ENCODE assay signal across 8 cellular contexts in the genomic region with DNA sequence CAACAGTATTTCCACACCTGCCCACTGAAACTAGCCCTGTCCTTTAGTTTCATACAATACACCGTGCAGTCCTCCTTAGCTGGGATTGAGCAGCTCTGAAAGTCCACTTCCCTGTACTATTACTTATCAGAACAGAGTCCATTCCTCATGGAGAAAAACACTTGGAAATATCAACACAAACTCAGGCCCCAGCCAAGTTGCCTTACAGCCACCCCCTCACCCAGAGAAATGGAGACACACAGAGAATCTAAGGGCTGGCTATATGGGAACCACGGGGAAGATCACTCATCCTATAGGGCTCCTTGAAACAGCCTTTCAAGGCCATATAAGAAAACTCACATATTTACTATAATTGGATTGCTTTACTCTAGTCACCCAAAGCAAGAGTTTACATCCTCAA. TPM values are rescaled to one million over a fixed set of nuclear protein-coding genes. Genes with fewer than 3 reads are reported as not detected.
DNase-seq lines count a peak whose midpoint lies in the region; ATAC-seq and TF ChIP-seq lines count a peak whose summit lies in the region.

No MANE protein-coding gene starts in this region.

- WGBS in right cardiac atrium: 44% methylated on average over 2 of the region's 2 CpGs

- intact Hi-C loops in activated B cell treated with CpG ODN at 0.5 μM for 24 hours (cut with micrococcal nuclease): loop anchor here (2.0 to 10.0 kb wide), 4 partner anchors 31 to 866 kb away; a partner anchor contains a TSS
- intact Hi-C loops in right cardiac atrium (cut with DNase I): loop anchor here in 2 of 4 donors (2.0 to 10.0 kb wide), 2 partner anchors 63 to 93 kb away; a partner anchor contains a TSS

- peak overlapping the region; percentile 1 to 89 (median 44) for H3K27ac Mint-ChIP-seq in CD4-positive, CD25-positive, alpha-beta regulatory T cell
- H3K27ac Mint-ChIP-seq in activated B cell treated with CpG ODN at 0.5 μM for 24 hours: no peak overlapping the region
- H3K27ac Mint-ChIP-seq in activated CD8-positive, alpha-beta memory T cell treated with anti-CD3 and anti-CD28 coated beads, Interleukin-2, amount 10 ng/mL, durations not matched to agents 7 days and 5 days: no peak overlapping the region

- no peak for TF ChIP-seq CTCF in activated B cell treated with CpG ODN at 0.5 μM for 24 hours (IDR thresholded peaks at IDR 0.05)

- H3K27me3 Mint-ChIP-seq in CD4-positive, CD25-positive, alpha-beta regulatory T cell: no peaks in the 10 kb centered on the region
- no peaks in the 10 kb centered on the region for H3K27me3 Mint-ChIP-seq in activated B cell treated with CpG ODN at 0.5 μM for 24 hours
- peaks cover 5% of the 10 kb centered on the region for H3K27me3 Mint-ChIP-seq in activated CD8-positive, alpha-beta memory T cell treated with anti-CD3 and anti-CD28 coated beads, Interleukin-2, amount 10 ng/mL, durations not matched to agents 7 days and 5 days

- peak overlapping the region; percentile 87 for H3K4me3 ChIP-seq in CD4-positive, CD25-positive, alpha-beta regulatory T cell (ENCODE audit: low read depth, low read length)
- H3K4me3 ChIP-seq in right cardiac atrium (ENCODE audit: low read length) (peak overlapping the region; percentile 79), rectal smooth muscle tissue (ENCODE audit: low read length) (peak overlapping the region; percentile 93)

- no peaks in the 10 kb centered on the region for H3K27me3 ChIP-seq in CD4-positive, CD25-positive, alpha-beta regulatory T cell (ENCODE audit: control insufficient read depth, insufficient read depth, low read length)
- H3K27me3 ChIP-seq in right cardiac atrium (ENCODE audit: control insufficient read depth, insufficient read depth): no peaks in the 10 kb centered on the region
- H3K27me3 ChIP-seq in rectal smooth muscle tissue (ENCODE audit: control insufficient read depth, insufficient read depth, low read length): no peaks in the 10 kb centered on the region

- DNase-seq in CD4-positive, CD25-positive, alpha-beta regulatory T cell: no peak
- DNase-seq in activated B cell treated with CpG ODN at 0.5 μM for 24 hours: no peak
- DNase-seq in right cardiac atrium: no peak
- no peak for DNase-seq in SIG-M5 treated with dmso at 0.1 percent for 504 hours (lab: John Stamatoyannopoulos, UW; ENCODE audit: unreplicated experiment)
- DNase-seq in activated CD8-positive, alpha-beta memory T cell treated with anti-CD3 and anti-CD28 coated beads, Interleukin-2, amount 10 ng/mL, durations not matched to agents 7 days and 5 days: no peak
- DNase-seq in middle frontal gyrus (ENCODE audit: extremely low spot score, low spot score): no peak

- H3K4me1 ChIP-seq in CD4-positive, CD25-positive, alpha-beta regulatory T cell (ENCODE audit: control insufficient read depth, insufficient read depth, low read length, poor library complexity, severe bottlenecking): peaks cover 20% of the 10 kb centered on the region
- H3K4me1 ChIP-seq in right cardiac atrium (ENCODE audit: control insufficient read depth, insufficient read depth, low read length): peaks cover 16% of the 10 kb centered on the region
- H3K4me1 ChIP-seq in rectal smooth muscle tissue (ENCODE audit: control insufficient read depth, insufficient read depth, low read length): peaks cover 47% of the 10 kb centered on the region

- no peak for ATAC-seq in CD4-positive, CD25-positive, alpha-beta regulatory T cell (ENCODE audit: low read depth in 2 of 2)
- ATAC-seq in activated B cell treated with CpG ODN at 0.5 μM for 24 hours (ENCODE audit: low read depth): no peak
- no peak for ATAC-seq in right cardiac atrium
- no peak for ATAC-seq in GM18520 (IDR thresholded peaks at IDR 0.05; ENCODE audit: unreplicated experiment)
- no peak for ATAC-seq in activated CD8-positive, alpha-beta memory T cell treated with anti-CD3 and anti-CD28 coated beads, Interleukin-2, amount 10 ng/mL, durations not matched to agents 7 days and 5 days

- no peaks in the 10 kb centered on the region for H3K9me3 ChIP-seq in CD4-positive, CD25-positive, alpha-beta regulatory T cell (ENCODE audit: control insufficient read depth in 2 of 2, low read length in 2 of 2)
- H3K9me3 ChIP-seq in right cardiac atrium (ENCODE audit: control insufficient read depth, low read length): no peaks in the 10 kb centered on the region

- H3K4me3 Mint-ChIP-seq in CD4-positive, CD25-positive, alpha-beta regulatory T cell: peak overlapping the region; percentile 3 to 94 (median 64)
- peak overlapping the region; percentile 13 for H3K4me3 Mint-ChIP-seq in activated B cell treated with CpG ODN at 0.5 μM for 24 hours
- H3K4me3 Mint-ChIP-seq in activated CD8-positive, alpha-beta memory T cell treated with anti-CD3 and anti-CD28 coated beads, Interleukin-2, amount 10 ng/mL, durations not matched to agents 7 days and 5 days: no peak overlapping the region

- H3K4me1 Mint-ChIP-seq in CD4-positive, CD25-positive, alpha-beta regulatory T cell: peaks cover 22 to 65% (median 52%) of the 10 kb centered on the region in 4 donors
- peaks cover 57% of the 10 kb centered on the region for H3K4me1 Mint-ChIP-seq in activated B cell treated with CpG ODN at 0.5 μM for 24 hours
- H3K4me1 Mint-ChIP-seq in activated CD8-positive, alpha-beta memory T cell treated with anti-CD3 and anti-CD28 coated beads, Interleukin-2, amount 10 ng/mL, durations not matched to agents 7 days and 5 days: peaks cover 35% of the 10 kb centered on the region

- H3K9ac ChIP-seq in rectal smooth muscle tissue (ENCODE audit: low read length): no peak overlapping the region

- no peaks in the 10 kb centered on the region for H3K36me3 ChIP-seq in CD4-positive, CD25-positive, alpha-beta regulatory T cell (ENCODE audit: control insufficient read depth, insufficient read depth, low read length)
- H3K36me3 ChIP-seq in rectal smooth muscle tissue (ENCODE audit: control insufficient read depth, insufficient read depth, low read length): no peaks in the 10 kb centered on the region

- H3K27ac ChIP-seq in CD4-positive, CD25-positive, alpha-beta regulatory T cell (ENCODE audit: insufficient read depth, low read length, poor library complexity, severe bottlenecking): no peak overlapping the region
- H3K27ac ChIP-seq in right cardiac atrium (ENCODE audit: low read length): peak overlapping the region; percentile 98
- peak overlapping the region; percentile 97 for H3K27ac ChIP-seq in rectal smooth muscle tissue (ENCODE audit: low read depth, low read length)

- H3K9me3 Mint-ChIP-seq in CD4-positive, CD25-positive, alpha-beta regulatory T cell: no peaks in the 10 kb centered on the region
- no peaks in the 10 kb centered on the region for H3K9me3 Mint-ChIP-seq in activated B cell treated with CpG ODN at 0.5 μM for 24 hours
- no peaks in the 10 kb centered on the region for H3K9me3 Mint-ChIP-seq in activated CD8-positive, alpha-beta memory T cell treated with anti-CD3 and anti-CD28 coated beads, Interleukin-2, amount 10 ng/mL, durations not matched to agents 7 days and 5 days (ENCODE audit: low read depth)

- CTCF ChIA-PET in activated B cell treated with CpG ODN at 0.5 μM for 24 hours (lab: Charles Lee): interaction anchor here (1.4 to 1.8 kb wide), 2 partner anchors 12 to 32 kb away, joined by 5 to 6 read pairs; no protein-coding TSS in a partner anchor
- CTCF ChIA-PET in activated CD8-positive, alpha-beta memory T cell treated with anti-CD3 and anti-CD28 coated beads, Interleukin-2, amount 10 ng/mL, durations not matched to agents 7 days and 5 days (lab: Charles Lee): interaction anchor here (1.2 to 2.2 kb wide), 4 partner anchors 12 to 167 kb away, joined by 3 to 11 read pairs (median 4); no protein-coding TSS in a partner anchor

- H3K36me3 Mint-ChIP-seq in CD4-positive, CD25-positive, alpha-beta regulatory T cell: no peaks in the 10 kb centered on the region
- H3K36me3 Mint-ChIP-seq in activated B cell treated with CpG ODN at 0.5 μM for 24 hours (ENCODE audit: low read depth): peaks cover 4% of the 10 kb centered on the region
- H3K36me3 Mint-ChIP-seq in activated CD8-positive, alpha-beta memory T cell treated with anti-CD3 and anti-CD28 coated beads, Interleukin-2, amount 10 ng/mL, durations not matched to agents 7 days and 5 days: peaks cover 2% of the 10 kb centered on the region

- POLR2A ChIA-PET in activated B cell treated with CpG ODN at 0.5 μM for 24 hours (lab: Charles Lee): interaction anchor here (0.8 to 2.4 kb wide), 2 partner anchors 13 to 63 kb away, joined by 3 to 25 read pairs; a partner anchor contains a TSS

RNA-seq across cellular contexts. Expression of a gene that starts 1.9 kb away (rescaled TPM):
- total RNA-seq in CD4-positive, CD25-positive, alpha-beta regulatory T cell: 21.2 TPM
- polyA plus RNA-seq in CD4-positive, CD25-positive, alpha-beta regulatory T cell: 10 to 100 TPM in 2 of 4 donors, 1 to 10 TPM in 2; 8.0 to 14.3 (median 9.3) TPM
- total RNA-seq in activated B cell treated with CpG ODN at 0.5 μM for 24 hours: 17.2 and 21.8 TPM in 2 replicates
- total RNA-seq in right cardiac atrium: 100 to 1,000 TPM; 102 to 139 (median 105) TPM
- polyA plus RNA-seq in right cardiac atrium: 78.2 TPM
- 10 to 100 TPM in 1 of 2 experiments, 1 to 10 TPM in 1; 8.9 to 15.6 TPM for total RNA-seq in activated CD8-positive, alpha-beta memory T cell treated with anti-CD3 and anti-CD28 coated beads, Interleukin-2, amount 10 ng/mL, durations not matched to agents 7 days and 5 days

RNA-seq across cellular contexts. Expression of a gene that starts 39.8 kb away (rescaled TPM):
- total RNA-seq in CD4-positive, CD25-positive, alpha-beta regulatory T cell: 1.0 TPM
- polyA plus RNA-seq in CD4-positive, CD25-positive, alpha-beta regulatory T cell: under 1 TPM in 1 of 4 donors, not detected in 3; 0.57 TPM
- total RNA-seq in activated B cell treated with CpG ODN at 0.5 μM for 24 hours (0.39 TPM in 1 of 2 replicates, not detected in the other), right cardiac atrium (1 to 10 TPM; 2.6 to 3.3 (median 2.9) TPM)
- 4.5 TPM for polyA plus RNA-seq in right cardiac atrium
- under 1 TPM in 1 of 2 experiments, not detected in 1; 0.18 TPM for total RNA-seq in activated CD8-positive, alpha-beta memory T cell treated with anti-CD3 and anti-CD28 coated beads, Interleukin-2, amount 10 ng/mL, durations not matched to agents 7 days and 5 days

Comparison
In these comparisons a context has a peak if more than half of its experiments do, and no peak if none do; other contexts are left out.
1. H3K27ac Mint-ChIP-seq: peak in CD4-positive, CD25-positive, alpha-beta regulatory T cell (3 of 3); none in activated B cell treated with CpG ODN at 0.5 μM for 24 hours (single experiment) and activated CD8-positive, alpha-beta memory T cell treated with anti-CD3 and anti-CD28 coated beads, Interleukin-2, amount 10 ng/mL, durations not matched to agents 7 days and 5 days (single experiment).
2. Peak in every context shown above with its lines, with median percentiles within 50 percentile points of each other: H3K4me3 ChIP-seq.